ENCODE assay signal across 15 cellular contexts in genomic region chr10:104391150-104391968, GRCh38. TPM values are rescaled to one million over a fixed set of nuclear protein-coding genes. Genes with fewer than 3 reads are reported as not detected.
DNase-seq lines count a peak whose midpoint lies in the region; ATAC-seq, FAIRE-seq and TF ChIP-seq lines count a peak whose summit lies in the region.
"Had no signal": no experiment of that assay in that cellular context is flagged by ENCODE, and none has a peak within 500 bp of the region (broad histone marks: within the 10 kb centered on the region; RNA-seq: fewer than 3 reads in every experiment).

No MANE protein-coding gene starts in this region.

- H3K27ac ChIP-seq in breast epithelium (no peak overlapping the region), kidney (ENCODE audit: low read depth in 2 of 2, low read length in 2 of 2) (no peak overlapping the region)
- H3K27ac ChIP-seq: uterus had no signal

- no peak for ATAC-seq in stimulated activated naive CD8-positive, alpha-beta T cell treated with anti-CD3 and anti-CD28 coated beads, Interleukin-15, amount 100 ng/mL, for 72 hours
- ATAC-seq: sciatic nerve; stimulated activated memory B cell treated with anti-CD40 and anti-IgM and Interleukin-4, amounts not matched to agents 10 μg/mL and 1 μg/mL and 100 μg/mL, for 72 hours had no signal

- H3K4me1 Mint-ChIP-seq in MCF 10A (ENCODE audit: insufficient read depth, unreplicated experiment) (peaks cover 9% of the 10 kb centered on the region), immature natural killer cell (peaks cover 42 to 88% of the 10 kb centered on the region in 2 donors)
- H3K4me1 Mint-ChIP-seq in stimulated activated naive CD8-positive, alpha-beta T cell treated with anti-CD3 and anti-CD28 coated beads, Interleukin-15, amount 100 ng/mL, for 72 hours = peaks cover 16% of the 10 kb centered on the region
- H3K4me1 Mint-ChIP-seq: neural crest cell; stimulated activated memory B cell treated with anti-CD40 and anti-IgM and Interleukin-4, amounts not matched to agents 10 μg/mL and 1 μg/mL and 100 μg/mL, for 72 hours had no signal

- H3K9me3 Mint-ChIP-seq in MCF 10A (ENCODE audit: unreplicated experiment) = no peaks in the 10 kb centered on the region
- H3K9me3 Mint-ChIP-seq in immature natural killer cell = peaks cover 0 to 1% (median 0%) of the 10 kb centered on the region in 6 donors
- H3K9me3 Mint-ChIP-seq in stimulated activated naive CD8-positive, alpha-beta T cell treated with anti-CD3 and anti-CD28 coated beads, Interleukin-15, amount 100 ng/mL, for 72 hours = no peaks in the 10 kb centered on the region
- H3K9me3 Mint-ChIP-seq: neural crest cell; stimulated activated memory B cell treated with anti-CD40 and anti-IgM and Interleukin-4, amounts not matched to agents 10 μg/mL and 1 μg/mL and 100 μg/mL, for 72 hours had no signal

- H3K27me3 ChIP-seq in breast epithelium = no peaks in the 10 kb centered on the region
- H3K27me3 ChIP-seq: uterus had no signal

- CTCF ChIA-PET in MCF 10A (lab: Yijun Ruan, JAX) = interaction anchor here (0.6 to 3.2 kb wide), 5 partner anchors 9 to 229 kb away, joined by 3 to 13 read pairs (median 3); no protein-coding TSS in a partner anchor

- no peak overlapping the region for H3K9ac ChIP-seq in kidney (ENCODE audit: low read length in 2 of 2)

- BruUV-seq in MCF 10A (replicated peaks; lab: Mats Ljungman, UMichigan) = no TSS peak

- no peak for FAIRE-seq in kidney (lab: Jason Lieb, UNC)
- FAIRE-seq: H54 had no signal

- TF ChIP-seq CTCF in MCF 10A (IDR thresholded peaks at IDR 0.05; ENCODE audit: unreplicated experiment) (no peak), breast epithelium (IDR thresholded peaks at IDR 0.05) (no peak), kidney (IDR thresholded peaks at IDR 0.05; ENCODE audit: borderline replicate concordance, extremely low read depth, insufficient read depth) (no peak)

- H3K9me3 ChIP-seq in breast epithelium (no peaks in the 10 kb centered on the region), kidney (ENCODE audit: control insufficient read depth in 1 of 2, low read length in 2 of 2) (no peaks in the 10 kb centered on the region)
- H3K9me3 ChIP-seq: uterus had no signal

- H3K27ac Mint-ChIP-seq in MCF 10A (ENCODE audit: low read depth, unreplicated experiment) = no peak overlapping the region
- H3K27ac Mint-ChIP-seq in immature natural killer cell = peak overlapping the region in 3 of 6 donors; percentile 1 to 47 (median 40)
- H3K27ac Mint-ChIP-seq in stimulated activated naive CD8-positive, alpha-beta T cell treated with anti-CD3 and anti-CD28 coated beads, Interleukin-15, amount 100 ng/mL, for 72 hours = peak overlapping the region in 1 of 2 donors; percentile 19
- H3K27ac Mint-ChIP-seq: stimulated activated memory B cell treated with anti-CD40 and anti-IgM and Interleukin-4, amounts not matched to agents 10 μg/mL and 1 μg/mL and 100 μg/mL, for 72 hours had no signal

- DNase-seq in MCF 10A (ENCODE audit: unreplicated experiment) (peak; percentile 69), breast epithelium (ENCODE audit: low spot score in 2 of 2) (no peak), SW480 (ENCODE audit: low spot score) (peak; percentile 39), glomerular visceral epithelial cell (ENCODE audit: extremely low spot score) (peak; percentile 11), immature natural killer cell (no peak), kidney (no peak), activated gamma-delta T cell treated with Interleukin-2 at 50 U/mL for 16 hours (no peak)
- DNase-seq in stimulated activated naive CD8-positive, alpha-beta T cell treated with anti-CD3 and anti-CD28 coated beads, Interleukin-15, amount 100 ng/mL, for 72 hours = no peak
- DNase-seq: activated CD4-positive, CD25-positive, alpha-beta regulatory T cell treated with anti-CD3 and anti-CD28 coated beads, Interleukin-2, amount 50 U/mL, for 72 hours; NCI-H2029; uterus had no signal

- H3K4me3 ChIP-seq in breast epithelium (no peak overlapping the region), kidney (ENCODE audit: low read length in 2 of 2) (no peak overlapping the region)
- H3K4me3 ChIP-seq: uterus had no signal

- POLR2A ChIA-PET in MCF 10A (lab: Yijun Ruan, JAX) = interaction anchor here (0.7 kb wide), 1 partner anchor 45 kb away, joined by 3 read pairs; no protein-coding TSS in a partner anchor

- H3K27me3 Mint-ChIP-seq in MCF 10A (ENCODE audit: insufficient read depth, unreplicated experiment) (no peaks in the 10 kb centered on the region), immature natural killer cell (ENCODE audit: low read depth in 3 of 3) (peaks cover 2 to 4% (median 4%) of the 10 kb centered on the region in 3 donors)
- H3K27me3 Mint-ChIP-seq in stimulated activated naive CD8-positive, alpha-beta T cell treated with anti-CD3 and anti-CD28 coated beads, Interleukin-15, amount 100 ng/mL, for 72 hours = peaks cover 8% of the 10 kb centered on the region

- H3K4me1 ChIP-seq in breast epithelium (no peaks in the 10 kb centered on the region), kidney (ENCODE audit: control insufficient read depth in 1 of 2, insufficient read depth in 1 of 2, low read depth in 1 of 2, low read length in 2 of 2) (no peaks in the 10 kb centered on the region)
- H3K4me1 ChIP-seq: uterus had no signal

- H3K36me3 ChIP-seq in breast epithelium (no peaks in the 10 kb centered on the region), kidney (ENCODE audit: control insufficient read depth in 1 of 2, insufficient read depth in 2 of 2, low read length in 2 of 2) (no peaks in the 10 kb centered on the region)
- H3K36me3 ChIP-seq: uterus had no signal

- TF ChIP-seq POLR2A in breast epithelium (IDR thresholded peaks at IDR 0.05) = no peak

- H3K4me3 Mint-ChIP-seq in MCF 10A (ENCODE audit: unreplicated experiment) (no peak overlapping the region), immature natural killer cell (peak overlapping the region in 2 of 5 donors; percentile 8 to 40)
- H3K4me3 Mint-ChIP-seq in stimulated activated naive CD8-positive, alpha-beta T cell treated with anti-CD3 and anti-CD28 coated beads, Interleukin-15, amount 100 ng/mL, for 72 hours = no peak overlapping the region
- H3K4me3 Mint-ChIP-seq: neural crest cell; stimulated activated memory B cell treated with anti-CD40 and anti-IgM and Interleukin-4, amounts not matched to agents 10 μg/mL and 1 μg/mL and 100 μg/mL, for 72 hours had no signal

- intact Hi-C loops in MCF 10A (cut with micrococcal nuclease) = no loop called here
- intact Hi-C loops in breast epithelium (cut with DNase I; ENCODE audit: low total_unique reads) = no loop called here
- intact Hi-C loops in kidney (cut with DNase I) = no loop called here

- H3K36me3 Mint-ChIP-seq in MCF 10A (ENCODE audit: insufficient read depth, unreplicated experiment) = no peaks in the 10 kb centered on the region
- no peaks in the 10 kb centered on the region for H3K36me3 Mint-ChIP-seq in immature natural killer cell
- H3K36me3 Mint-ChIP-seq: stimulated activated memory B cell treated with anti-CD40 and anti-IgM and Interleukin-4, amounts not matched to agents 10 μg/mL and 1 μg/mL and 100 μg/mL, for 72 hours had no signal

RNA-seq across cellular contexts. Expression of gene CFAP58, which starts 37.7 kb away (rescaled TPM):
- total RNA-seq in MCF 10A (2022) (0.89 and 1.1 TPM in 2 replicates), breast epithelium (under 1 TPM; 0.16 to 0.98 (median 0.88) TPM), kidney (0.35 TPM)
- polyA plus RNA-seq in immature natural killer cell (not detected), kidney (ENCODE audit: insufficient read depth, low read depth, low replicate concordance) (0.19 TPM)

RNA-seq across cellular contexts. Expression of gene ITPRIP, which starts 53.1 kb away (rescaled TPM):
- total RNA-seq in MCF 10A (2022) = 29.4 and 29.8 TPM in 2 replicates
- 10 to 100 TPM; 12.0 to 35.4 (median 20.9) TPM for total RNA-seq in breast epithelium
- 10 to 100 TPM; 37.0 to 67.8 (median 53.3) TPM for polyA plus RNA-seq in immature natural killer cell
- total RNA-seq in kidney = 21.6 TPM
- polyA plus RNA-seq in kidney (ENCODE audit: insufficient read depth, low read depth, low replicate concordance) = 9.0 TPM

Comparison
In these comparisons a context has a peak if more than half of its experiments do, and no peak if none do; other contexts are left out.
1. DNase-seq: peak in MCF 10A (single experiment), SW480 (single experiment) and glomerular visceral epithelial cell (single experiment); none in breast epithelium (0 of 2), immature natural killer cell (0 of 3), stimulated activated naive CD8-positive, alpha-beta T cell treated with anti-CD3 and anti-CD28 coated beads, Interleukin-15, amount 100 ng/mL, for 72 hours (0 of 2), kidney (single experiment) and activated gamma-delta T cell treated with Interleukin-2 at 50 U/mL for 16 hours (single experiment).